10 cellular contexts compared by ENCODE assay signal in genomic region chr5:2750026-2750757, GRCh38. TPM values are rescaled to one million over a fixed set of nuclear protein-coding genes. Genes with fewer than 3 reads are reported as not detected.
DNase-seq lines count a peak whose midpoint lies in the region; FAIRE-seq and TF ChIP-seq lines count a peak whose summit lies in the region.
"Had no signal": no experiment of that assay in that cellular context is flagged by ENCODE, and none has a peak within 500 bp of the region (broad histone marks: within the 10 kb centered on the region; RNA-seq: fewer than 3 reads in every experiment).

No MANE protein-coding gene starts in this region.

- peak overlapping the region; percentile 62 for H3K4me3 ChIP-seq in fibroblast of mammary gland (ENCODE audit: control insufficient read depth, low read depth, low read length)

- H3K27ac Mint-ChIP-seq in HFFc6 (no peak overlapping the region), osteocyte (ENCODE audit: unreplicated experiment) (peak overlapping the region; percentile 94)

- peak overlapping the region; percentile 74 for H3K4me3 Mint-ChIP-seq in HFFc6
- peak overlapping the region; percentile 81 for H3K4me3 Mint-ChIP-seq in osteocyte (ENCODE audit: unreplicated experiment)

- no peaks in the 10 kb centered on the region for H3K9me3 Mint-ChIP-seq in HFFc6
- no peaks in the 10 kb centered on the region for H3K9me3 Mint-ChIP-seq in osteocyte (ENCODE audit: unreplicated experiment)

- no peak for FAIRE-seq in GM19239 (lab: Jason Lieb, UNC)

- H3K27me3 Mint-ChIP-seq in HFFc6 (ENCODE audit: insufficient read depth) = peaks cover 2% of the 10 kb centered on the region
- H3K27me3 Mint-ChIP-seq in osteocyte (ENCODE audit: unreplicated experiment) = no peaks in the 10 kb centered on the region

- H3K4me1 Mint-ChIP-seq in HFFc6 (ENCODE audit: low read depth) (peaks cover 17% of the 10 kb centered on the region), osteocyte (ENCODE audit: unreplicated experiment) (peaks cover 55% of the 10 kb centered on the region)

- DNase-seq in HFFc6 (no peak), fibroblast of mammary gland (ENCODE audit: low read depth) (no peak), osteocyte (ENCODE audit: extremely low spot score, unreplicated experiment) (no peak), dedifferentiated amniotic fluid mesenchymal stem cell (ENCODE audit: extremely low spot score) (no peak), GM19239 (ENCODE audit: insufficient read length, low spot score) (no peak), KG1 (lab: John Stamatoyannopoulos, UW) (no peak), A172 (ENCODE audit: low spot score) (no peak)
- DNase-seq: spleen, thyroid gland had no signal

- peak overlapping the region; percentile 74; the same call in 1 of the 2 replicates for H3K27ac ChIP-seq in VCaP
- H3K27ac ChIP-seq: spleen had no signal

- no peak for TF ChIP-seq CTCF in HFFc6 (IDR thresholded peaks at IDR 0.05)
- TF ChIP-seq CTCF in VCaP (conservative IDR thresholded peaks at IDR 0.05) = no peak
- TF ChIP-seq CTCF in fibroblast of mammary gland (conservative IDR thresholded peaks at IDR 0.05; ENCODE audit: control insufficient read depth, insufficient read depth, low read depth, low read length) = no peak
- TF ChIP-seq CTCF in osteocyte (IDR thresholded peaks at IDR 0.05) = no peak

- H3K36me3 Mint-ChIP-seq in HFFc6 (ENCODE audit: low read depth) (peaks cover 9% of the 10 kb centered on the region; the same call in 1 of the 2 replicates), osteocyte (ENCODE audit: unreplicated experiment) (peaks cover 15% of the 10 kb centered on the region)

RNA-seq across cellular contexts. Expression of gene IRX2, which starts 1.3 kb away (rescaled TPM):
- 1 to 10 TPM; 2.8 to 5.5 (median 3.5) TPM for total RNA-seq in HFFc6 (2021; fragmentation: NEBNext Ultra II Directional; extraction: Animal tissue kit (Norgen Biotek cat#: 25700))
- total RNA-seq in osteocyte = 17.1 and 17.5 TPM in 2 replicates
- total RNA-seq in A172 (2014; rRNA removed; shearing (Covaris generic)) = not detected in 2 replicates
